Comparison of ENCODE assay signal across 16 cellular contexts in the genomic region with DNA sequence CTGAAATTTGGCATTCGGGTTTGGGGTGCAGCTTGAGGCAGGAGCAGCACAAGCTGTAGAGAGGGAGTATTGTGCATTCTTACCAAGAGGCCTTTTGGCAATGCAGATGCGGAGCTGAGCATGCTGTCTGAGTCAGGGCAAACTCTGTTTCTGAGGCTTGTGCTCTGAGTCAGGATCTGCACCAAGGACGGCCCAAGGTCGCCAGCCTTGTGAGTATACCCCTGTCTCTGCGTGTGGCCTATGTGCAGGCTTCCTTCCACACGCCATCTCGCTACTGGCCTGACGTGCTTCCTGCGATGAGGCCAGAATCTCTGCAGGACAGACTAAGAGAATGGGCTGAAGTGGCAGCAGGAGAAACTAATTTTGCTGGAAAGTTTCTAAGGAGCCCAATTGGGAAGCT. TPM values are rescaled to one million over a fixed set of nuclear protein-coding genes. Genes with fewer than 3 reads are reported as not detected.
DNase-seq lines count a peak whose midpoint lies in the region; ATAC-seq and TF ChIP-seq lines count a peak whose summit lies in the region.
"Had no signal": no experiment of that assay in that cellular context is flagged by ENCODE, and none has a peak within 500 bp of the region (broad histone marks: within the 10 kb centered on the region; RNA-seq: fewer than 3 reads in every experiment).

No MANE protein-coding gene starts in this region.

- intact Hi-C loops in spleen (cut with DNase I; ENCODE audit: low total_unique reads) = no loop called here

- no peak for TF ChIP-seq CTCF in SK-N-SH (IDR thresholded peaks at IDR 0.05)
- TF ChIP-seq CTCF in astrocyte of the spinal cord (IDR thresholded peaks at IDR 0.05; ENCODE audit: low read depth, low read length) = no peak
- TF ChIP-seq CTCF in spleen (IDR thresholded peaks at IDR 0.05 in 8 of 11, conservative IDR thresholded peaks at IDR 0.05 in 3 of 11) = no peak

- CTCF ChIA-PET in SK-N-SH (lab: Yijun Ruan, JAX) = interaction anchor here (1.2 to 3.7 kb wide), 4 partner anchors 13 to 227 kb away, joined by 3 to 17 read pairs (median 8); no protein-coding TSS in a partner anchor

- ATAC-seq in SK-N-SH treated with all-trans-retinoic acid at 6 μM for 48 hours = 0 out of 3 replicates have a peak, but pooled peaks have one; percentile 40
- ATAC-seq in GM21825 (IDR thresholded peaks at IDR 0.05; ENCODE audit: unreplicated experiment) = no peak
- ATAC-seq in HG03520 (IDR thresholded peaks at IDR 0.05; ENCODE audit: unreplicated experiment) = no peak

- H3K27me3 ChIP-seq in SK-N-SH (ENCODE audit: insufficient read depth) = no peaks in the 10 kb centered on the region
- peaks cover 0 to 7% (median 0%) of the 10 kb centered on the region in 7 donors for H3K27me3 ChIP-seq in spleen (replicated peaks in 1 of 7)
- H3K27me3 ChIP-seq in HAP-1 (ENCODE audit: low read depth) = peaks cover 5% of the 10 kb centered on the region

- TF ChIP-seq EP300 in SK-N-SH (IDR thresholded peaks at IDR 0.05; ENCODE audit: borderline replicate concordance in 1 of 2, low read depth in 1 of 2, low read length in 1 of 2) = no peak

- DNase-seq in SK-N-SH (no peak), HT1080 (ENCODE audit: low read depth) (peak; percentile 67), astrocyte of the spinal cord (ENCODE audit: low read depth, low spot score) (peak; percentile 2), spleen (peak; percentile 77), HAP-1 (ENCODE audit: low spot score in 2 of 2) (no peak)
- DNase-seq: Calu3; CD4-positive, alpha-beta T cell; H9; IMR-90; Kasumi-1; NCI-H1105 treated with DMSO at 0.1 percent for 48 hours; NCI-H1930; NCI-H748 treated with DMSO at 0.1 percent for 48 hours had no signal

- H3K9me3 ChIP-seq in SK-N-SH (no peaks in the 10 kb centered on the region), spleen (no peaks in the 10 kb centered on the region), HAP-1 (no peaks in the 10 kb centered on the region)

- H3K4me3 ChIP-seq in SK-N-SH (ENCODE audit: low read depth in 2 of 2, low read length in 1 of 2) (no peak overlapping the region), astrocyte of the spinal cord (ENCODE audit: low read depth, low read length) (no peak overlapping the region), spleen (no peak overlapping the region), HAP-1 (no peak overlapping the region)

- TF ChIP-seq POLR2A in spleen (IDR thresholded peaks at IDR 0.05) = no peak

- WGBS in SK-N-SH (ENCODE audit: low lambda C conversion rate) = 80% methylated on average over 8 of the region's 9 CpGs
- 68 to 83% (median 79%) methylated on average over 9 of the region's 9 CpGs for WGBS in spleen, 5 donors

- H3K4me2 ChIP-seq in SK-N-SH = no peak overlapping the region

- POLR2A ChIA-PET in SK-N-SH (lab: Yijun Ruan, JAX) = interaction anchor here (1.9 kb wide), 1 partner anchor 43 kb away, joined by 10 read pairs; the partner anchor contains the start of gene KALRN

- peaks cover 18% of the 10 kb centered on the region for H3K79me2 ChIP-seq in SK-N-SH (ENCODE audit: insufficient read depth)

- H3K36me3 ChIP-seq in SK-N-SH (replicated peaks in 1 of 2; ENCODE audit: control insufficient read depth in 1 of 2, insufficient read depth in 2 of 2, low read length in 1 of 2) = no peaks in the 10 kb centered on the region
- no peaks in the 10 kb centered on the region for H3K36me3 ChIP-seq in spleen
- no peaks in the 10 kb centered on the region for H3K36me3 ChIP-seq in HAP-1 (replicated peaks)

- in situ Hi-C loops in astrocyte of the spinal cord (cut with HindIII; ENCODE audit: low sequenced_read_pairs) (no loop called here), HAP-1 (cut with MboI; ENCODE audit: low sequenced_read_pairs) (no loop called here)

- H3K9ac ChIP-seq in SK-N-SH = no peak overlapping the region

- H3K9me2 ChIP-seq in SK-N-SH = no peaks in the 10 kb centered on the region

- H4K20me1 ChIP-seq in SK-N-SH (ENCODE audit: insufficient read depth) = no peaks in the 10 kb centered on the region

- peaks cover 4% of the 10 kb centered on the region for H3F3A ChIP-seq in SK-N-SH (replicated peaks; ENCODE audit: insufficient read depth)

- no peak for TF ChIP-seq RAD21 in SK-N-SH (IDR thresholded peaks at IDR 0.05; ENCODE audit: low read length)

- H2AFZ ChIP-seq in SK-N-SH (ENCODE audit: low read depth) = no peak overlapping the region

- H3K4me1 ChIP-seq in SK-N-SH (ENCODE audit: control insufficient read depth in 1 of 2, insufficient read depth in 2 of 2, low read depth in 1 of 2, low read length in 1 of 2) = peaks cover 0 to 26% of the 10 kb centered on the region in 2 experiments; a peak in 2 of 4 replicates
- H3K4me1 ChIP-seq in spleen = peaks cover 0 to 28% (median 5%) of the 10 kb centered on the region in 6 donors
- no peaks in the 10 kb centered on the region for H3K4me1 ChIP-seq in HAP-1

- peak overlapping the region in 1 of 2 experiments; percentile 76; a peak in 2 of 4 replicates for H3K27ac ChIP-seq in SK-N-SH (ENCODE audit: low read depth in 2 of 2, low read length in 1 of 2)
- peak overlapping the region in 6 of 8 donors; percentile 5 to 72 (median 26) for H3K27ac ChIP-seq in spleen

TF ChIP-seq in SK-N-SH treated with all-trans-retinoic acid at 6 μM for 48 hours, 23 proteins besides CTCF, POLR2A, EP300 and RAD21:
- TF ChIP-seq ARNTL (CRISPR knock-in tag; IDR thresholded peaks at IDR 0.05; ENCODE audit: borderline replicate concordance, low read depth) = no peak
- no peak for TF ChIP-seq CSDC2 (CRISPR knock-in tag; IDR thresholded peaks at IDR 0.05)
- TF ChIP-seq POU6F1 (CRISPR knock-in tag; IDR thresholded peaks at IDR 0.05; ENCODE audit: borderline replicate concordance, low read depth) = no peak
- TF ChIP-seq RARB (CRISPR knock-in tag; IDR thresholded peaks at IDR 0.05) = no peak
- no peak for TF ChIP-seq BACH2 (CRISPR knock-in tag; IDR thresholded peaks at IDR 0.05; ENCODE audit: borderline replicate concordance)
- TF ChIP-seq ZNF70 (CRISPR knock-in tag; IDR thresholded peaks at IDR 0.05) = no peak

TF ChIP-seq in SK-N-SH, 30 proteins besides CTCF, POLR2A, EP300 and RAD21 (continues in another document):
- TF ChIP-seq NFIC (IDR thresholded peaks at IDR 0.05; ENCODE audit: borderline replicate concordance) = no peak
- TF ChIP-seq SIN3A (IDR thresholded peaks at IDR 0.05; ENCODE audit: borderline replicate concordance, low read depth, low read length) = no peak
- no peak for TF ChIP-seq MXI1 (IDR thresholded peaks at IDR 0.05; ENCODE audit: low read depth, low read length)
- no peak for TF ChIP-seq JUND (IDR thresholded peaks at IDR 0.05)
- no peak for TF ChIP-seq GATA2 (CRISPR knock-in tag; IDR thresholded peaks at IDR 0.05)
- TF ChIP-seq MEF2A (IDR thresholded peaks at IDR 0.05; ENCODE audit: borderline replicate concordance, low read depth) = no peak
- no peak for TF ChIP-seq EZH2phosphoT487 (IDR thresholded peaks at IDR 0.05; ENCODE audit: borderline replicate concordance, low read depth)
- no peak for TF ChIP-seq SMC3 (IDR thresholded peaks at IDR 0.05; ENCODE audit: low read depth, low read length)
- TF ChIP-seq RFX5 (IDR thresholded peaks at IDR 0.05; ENCODE audit: low read length) = no peak
- no peak for TF ChIP-seq IRF3 (IDR thresholded peaks at IDR 0.05; ENCODE audit: low read depth, low read length)
- TF ChIP-seq, protein P1, sequence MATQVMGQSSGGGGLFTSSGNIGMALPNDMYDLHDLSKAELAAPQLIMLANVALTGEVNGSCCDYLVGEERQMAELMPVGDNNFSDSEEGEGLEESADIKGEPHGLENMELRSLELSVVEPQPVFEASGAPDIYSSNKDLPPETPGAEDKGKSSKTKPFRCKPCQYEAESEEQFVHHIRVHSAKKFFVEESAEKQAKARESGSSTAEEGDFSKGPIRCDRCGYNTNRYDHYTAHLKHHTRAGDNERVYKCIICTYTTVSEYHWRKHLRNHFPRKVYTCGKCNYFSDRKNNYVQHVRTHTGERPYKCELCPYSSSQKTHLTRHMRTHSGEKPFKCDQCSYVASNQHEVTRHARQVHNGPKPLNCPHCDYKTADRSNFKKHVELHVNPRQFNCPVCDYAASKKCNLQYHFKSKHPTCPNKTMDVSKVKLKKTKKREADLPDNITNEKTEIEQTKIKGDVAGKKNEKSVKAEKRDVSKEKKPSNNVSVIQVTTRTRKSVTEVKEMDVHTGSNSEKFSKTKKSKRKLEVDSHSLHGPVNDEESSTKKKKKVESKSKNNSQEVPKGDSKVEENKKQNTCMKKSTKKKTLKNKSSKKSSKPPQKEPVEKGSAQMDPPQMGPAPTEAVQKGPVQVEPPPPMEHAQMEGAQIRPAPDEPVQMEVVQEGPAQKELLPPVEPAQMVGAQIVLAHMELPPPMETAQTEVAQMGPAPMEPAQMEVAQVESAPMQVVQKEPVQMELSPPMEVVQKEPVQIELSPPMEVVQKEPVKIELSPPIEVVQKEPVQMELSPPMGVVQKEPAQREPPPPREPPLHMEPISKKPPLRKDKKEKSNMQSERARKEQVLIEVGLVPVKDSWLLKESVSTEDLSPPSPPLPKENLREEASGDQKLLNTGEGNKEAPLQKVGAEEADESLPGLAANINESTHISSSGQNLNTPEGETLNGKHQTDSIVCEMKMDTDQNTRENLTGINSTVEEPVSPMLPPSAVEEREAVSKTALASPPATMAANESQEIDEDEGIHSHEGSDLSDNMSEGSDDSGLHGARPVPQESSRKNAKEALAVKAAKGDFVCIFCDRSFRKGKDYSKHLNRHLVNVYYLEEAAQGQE (IDR thresholded peaks at IDR 0.05; ENCODE audit: low read depth, low read length) = no peak

RNA-seq across cellular contexts. Expression of gene KALRN, which starts 42.6 kb away (rescaled TPM):
- polyA plus RNA-seq in SK-N-SH (2012; rRNA removed) (10.1 and 11.0 TPM in 2 replicates), spleen (10 to 100 TPM in 1 of 3 donors, 1 to 10 TPM in 2; 6.3 to 19.6 (median 8.5) TPM)
- polyA plus RNA-seq in SK-N-SH (2012; cell fraction: cytosol; rRNA removed) = 7.3 and 8.3 TPM in 2 replicates
- 25.3 and 26.4 TPM in 2 replicates for polyA plus RNA-seq in SK-N-SH (2012; cell fraction: nucleus; rRNA removed)
- 7.6 and 8.0 TPM in 2 replicates for total RNA-seq in HT1080 (2014; rRNA removed; shearing (Covaris generic))
- 1.00 and 1.5 TPM in 2 replicates for polyA plus RNA-seq in HT1080 (2015; cell fraction: cytosol; rRNA removed)
- 2.0 and 4.7 TPM in 2 replicates for polyA plus RNA-seq in HT1080 (2015; cell fraction: nucleus; rRNA removed)
- 100 to 1,000 TPM in 6 of 7 donors, 10 to 100 TPM in 1; 83.9 to 235 (median 180) TPM for total RNA-seq in spleen

Comparison
In these comparisons a context has a peak if more than half of its experiments do, and no peak if none do; other contexts are left out.
1. DNase-seq: peak in HT1080 (single experiment), astrocyte of the spinal cord (single experiment) and spleen (single experiment); none in SK-N-SH (single experiment) and HAP-1 (0 of 2).